Comparison of ENCODE assay signal across 1 cellular context in the genomic region with DNA sequence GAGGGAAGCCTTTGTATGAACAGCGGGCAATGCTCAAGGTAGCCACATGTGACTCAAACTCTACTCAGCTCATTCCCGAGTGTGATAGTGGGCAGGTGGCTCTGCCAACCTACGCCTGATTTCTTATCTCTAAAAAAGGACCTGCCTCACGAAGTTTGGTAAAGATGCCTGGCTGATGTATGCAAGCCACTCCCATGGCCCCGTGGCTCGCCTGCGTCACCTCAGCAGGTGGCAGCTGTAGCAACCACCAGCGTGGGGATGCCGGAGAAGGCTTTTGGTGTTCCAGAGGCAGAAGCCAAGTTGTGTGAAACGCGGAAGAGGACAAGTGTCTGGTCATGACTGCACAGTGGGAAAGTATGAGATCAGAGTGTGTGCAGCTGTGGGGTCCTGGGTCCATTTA.
TF ChIP-seq lines count a peak whose summit lies in the region.

No MANE protein-coding gene starts in this region.

TF ChIP-seq in H1, 55 proteins besides CTCF, POLR2A, EP300 and RAD21:
- TF ChIP-seq, protein P1, sequence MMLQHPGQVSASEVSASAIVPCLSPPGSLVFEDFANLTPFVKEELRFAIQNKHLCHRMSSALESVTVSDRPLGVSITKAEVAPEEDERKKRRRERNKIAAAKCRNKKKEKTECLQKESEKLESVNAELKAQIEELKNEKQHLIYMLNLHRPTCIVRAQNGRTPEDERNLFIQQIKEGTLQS (IDR thresholded peaks at IDR 0.05; ENCODE audit: insufficient read depth, low read depth, low read length), result no peak
- TF ChIP-seq FOSL1 (IDR thresholded peaks at IDR 0.05; ENCODE audit: insufficient read depth, low read depth, low read length) (no peak), TAF1 (IDR thresholded peaks at IDR 0.05; ENCODE audit: low read depth, low read length) (no peak), GTF2F1 (IDR thresholded peaks at IDR 0.05; ENCODE audit: borderline replicate concordance, low read depth, low read length) (no peak), ZNF274 (IDR thresholded peaks at IDR 0.05; ENCODE audit: borderline replicate concordance, extremely low read depth, low read length) (no peak), HDAC6 (IDR thresholded peaks at IDR 0.05; ENCODE audit: low read depth, low read length) (no peak)
TF ChIP-seq in H1: peak in this region for 0.
